ENCODE assay signal across 8 cellular contexts in genomic region chr4:123398803-123399637, GRCh38. TPM values are rescaled to one million over a fixed set of nuclear protein-coding genes. Genes with fewer than 3 reads are reported as not detected.
A peak's percentile ranks its signal among the peaks of the same experiment; 100 is the strongest.
DNase-seq lines count a peak whose midpoint lies in the region; ATAC-seq and TF ChIP-seq lines count a peak whose summit lies in the region.

No MANE protein-coding gene starts in this region.

- H3K27me3 ChIP-seq in BE2C (peaks cover 72% of the 10 kb centered on the region), cardiac muscle cell (no peaks in the 10 kb centered on the region)

- TF ChIP-seq CTCF in BE2C (IDR thresholded peaks at IDR 0.05; ENCODE audit: low read depth, low read length), result no peak
- no peak for TF ChIP-seq CTCF in cardiac muscle cell (IDR thresholded peaks at IDR 0.05; ENCODE audit: low read depth, low read length)

- no peaks in the 10 kb centered on the region for H3K9me3 ChIP-seq in BE2C
- H3K9me3 ChIP-seq in SK-N-MC (ENCODE audit: low read depth, low read length), result no peaks in the 10 kb centered on the region
- no peaks in the 10 kb centered on the region for H3K9me3 ChIP-seq in cardiac muscle cell (ENCODE audit: low read depth)

- peak overlapping the region; percentile 38 for H3K4me3 ChIP-seq in BE2C (ENCODE audit: low read depth, low read length)
- peak overlapping the region; percentile 91 for H3K4me3 ChIP-seq in SK-N-MC
- peak overlapping the region; percentile 73 for H3K4me3 ChIP-seq in cardiac muscle cell

- no peak overlapping the region for H3K27ac ChIP-seq in SK-N-MC
- peak overlapping the region; percentile 89 for H3K27ac ChIP-seq in cardiac muscle cell

- no peaks in the 10 kb centered on the region for H3K4me1 ChIP-seq in BE2C
- peaks cover 17% of the 10 kb centered on the region for H3K4me1 ChIP-seq in cardiac muscle cell (ENCODE audit: low read depth)

- intact Hi-C loops in posterior vena cava (cut with DNase I), result loop anchor here in 1 of 2 donors (5.0 to 10.0 kb wide), 3 partner anchors 263 to 866 kb away; no protein-coding TSS in a partner anchor

- no peak for DNase-seq in BE2C
- no peak for DNase-seq in SK-N-MC (ENCODE audit: low read depth, low spot score)
- peak; percentile 29 for DNase-seq in activated naive CD8-positive, alpha-beta T cell treated with anti-CD3 and anti-CD28 coated beads, Interleukin-2, amount 50 U/mL, for 16 hours (ENCODE audit: low read depth, low spot score)
- peak; percentile 71 to 79 for DNase-seq in cardiac muscle cell (ENCODE audit: low read depth in 1 of 2, low spot score in 1 of 2)
- DNase-seq in posterior vena cava (ENCODE audit: low spot score), result peak; percentile 86
- DNase-seq in mesenteric fat pad (ENCODE audit: low spot score), result no peak

- ATAC-seq in GM19025 (IDR thresholded peaks at IDR 0.05; ENCODE audit: low read depth, unreplicated experiment) (peak; percentile 28), HG03378 (IDR thresholded peaks at IDR 0.05; ENCODE audit: unreplicated experiment) (peak; percentile 25)

- H3K36me3 ChIP-seq in BE2C (no peaks in the 10 kb centered on the region), SK-N-MC (ENCODE audit: insufficient read depth, low read length) (no peaks in the 10 kb centered on the region), cardiac muscle cell (no peaks in the 10 kb centered on the region)

- H3K9ac ChIP-seq in SK-N-MC (ENCODE audit: insufficient read length), result no peak overlapping the region

RNA-seq across cellular contexts. Expression of gene SPRY1, which starts 2.4 kb away (rescaled TPM):
- polyA plus RNA-seq in BE2C (2012; ENCODE audit: insufficient read depth, insufficient read length, low read depth), result not detected
- total RNA-seq in cardiac muscle cell (32.4 and 43.9 TPM in 2 replicates), posterior vena cava (100 to 1,000 TPM; 109 to 111 TPM), mesenteric fat pad (343 TPM)
- 29.7 and 35.9 TPM in 2 replicates for polyA plus RNA-seq in cardiac muscle cell

Comparison
In these comparisons a context has a peak if more than half of its experiments do, and no peak if none do; other contexts are left out.
1. DNase-seq: peak in activated naive CD8-positive, alpha-beta T cell treated with anti-CD3 and anti-CD28 coated beads, Interleukin-2, amount 50 U/mL, for 16 hours (single experiment), cardiac muscle cell (2 of 2) and posterior vena cava (single experiment); none in BE2C (single experiment), SK-N-MC (single experiment) and mesenteric fat pad (single experiment).
2. H3K4me3 ChIP-seq: peak in every context shown above with its lines; median percentile 91 in SK-N-MC; 73 in cardiac muscle cell; 38 in BE2C.